ENCODE assay signal across 33 cellular contexts in genomic region chr10:43411536-43411935, GRCh38. TPM values are rescaled to one million over a fixed set of nuclear protein-coding genes. Genes with fewer than 3 reads are reported as not detected.
"Had no signal": no experiment of that assay in that cellular context is flagged by ENCODE, and none has a peak within 500 bp of the region (broad histone marks: within the 10 kb centered on the region; RNA-seq: fewer than 3 reads in every experiment).

No MANE protein-coding gene starts in this region.

- H3K27me3 Mint-ChIP-seq: dendritic cell treated with granulocyte-macrophage colony-stimulating factor and Interleukin-4, amounts not matched to agents 40 ng/mL and 50 ng/mL, for 4 days; naive B cell; natural killer cell treated with Interleukin-12 subunit alpha and Interleukin-12 subunit beta and Interleukin-15 and Interleukin-18, amount 100 ng/mL, for 72 hours; stimulated activated naive B cell treated with anti-CD40 and anti-IgM and Interleukin-4, amounts not matched to agents 10 μg/mL and 1 μg/mL and 100 μg/mL, for 72 hours; stimulated activated naive CD8-positive, alpha-beta T cell treated with anti-CD3 and anti-CD28 coated beads, Interleukin-15, Interleukin-2, amounts not matched to agents 100 ng/mL and 50 ng/mL, for 24 hours had no signal

- H3K9me3 ChIP-seq: colonic mucosa, gastroesophageal sphincter, heart left ventricle, mucosa of descending colon, prostate gland, suprapubic skin, vagina had no signal

- H3K27ac ChIP-seq: colonic mucosa, epithelial cell of prostate, foreskin keratinocyte, gastroesophageal sphincter, heart left ventricle, hepatocyte, neural progenitor cell, parathyroid adenoma, prostate gland, skin epidermis, suprapubic skin, vagina had no signal

- H3K36me3 Mint-ChIP-seq: mesothelial cell of epicardium; naive B cell; natural killer cell treated with Interleukin-12 subunit alpha and Interleukin-12 subunit beta and Interleukin-15 and Interleukin-18, amount 100 ng/mL, for 72 hours had no signal

- H3K27ac Mint-ChIP-seq: dendritic cell treated with granulocyte-macrophage colony-stimulating factor and Interleukin-4, amounts not matched to agents 40 ng/mL and 50 ng/mL, for 4 days; endodermal cell; mesothelial cell of epicardium; neural progenitor cell; stimulated activated naive B cell treated with anti-CD40 and anti-IgM and Interleukin-4, amounts not matched to agents 10 μg/mL and 1 μg/mL and 100 μg/mL, for 72 hours; stimulated activated naive CD8-positive, alpha-beta T cell treated with anti-CD3 and anti-CD28 coated beads, Interleukin-15, Interleukin-2, amounts not matched to agents 100 ng/mL and 50 ng/mL, for 24 hours had no signal

- H3K27me3 ChIP-seq: colonic mucosa, foreskin keratinocyte, gastroesophageal sphincter, heart left ventricle, hepatocyte, neural progenitor cell, suprapubic skin, vagina had no signal

- H3K4me3 ChIP-seq: colonic mucosa, gastroesophageal sphincter, heart left ventricle, hepatocyte, lung, mucosa of descending colon, neural progenitor cell, prostate gland, skin epidermis, suprapubic skin, vagina had no signal

- H3K9ac ChIP-seq: neural progenitor cell, parathyroid adenoma had no signal

- H3K4me2 ChIP-seq: hepatocyte, neural progenitor cell had no signal

- H2AFZ ChIP-seq: hepatocyte, neural progenitor cell, parathyroid adenoma had no signal

- H3K9me3 Mint-ChIP-seq: dendritic cell treated with granulocyte-macrophage colony-stimulating factor and Interleukin-4, amounts not matched to agents 40 ng/mL and 50 ng/mL, for 4 days; endodermal cell; mesothelial cell of epicardium; naive B cell; natural killer cell treated with Interleukin-12 subunit alpha and Interleukin-12 subunit beta and Interleukin-15 and Interleukin-18, amount 100 ng/mL, for 72 hours; stimulated activated naive B cell treated with anti-CD40 and anti-IgM and Interleukin-4, amounts not matched to agents 10 μg/mL and 1 μg/mL and 100 μg/mL, for 72 hours; stimulated activated naive CD8-positive, alpha-beta T cell treated with anti-CD3 and anti-CD28 coated beads, Interleukin-15, Interleukin-2, amounts not matched to agents 100 ng/mL and 50 ng/mL, for 24 hours had no signal

- H3K4me3 Mint-ChIP-seq: dendritic cell treated with granulocyte-macrophage colony-stimulating factor and Interleukin-4, amounts not matched to agents 40 ng/mL and 50 ng/mL, for 4 days; endodermal cell; mesothelial cell of epicardium; natural killer cell treated with Interleukin-12 subunit alpha and Interleukin-12 subunit beta and Interleukin-15 and Interleukin-18, amount 100 ng/mL, for 72 hours; neural progenitor cell; stimulated activated naive B cell treated with anti-CD40 and anti-IgM and Interleukin-4, amounts not matched to agents 10 μg/mL and 1 μg/mL and 100 μg/mL, for 72 hours; stimulated activated naive CD8-positive, alpha-beta T cell treated with anti-CD3 and anti-CD28 coated beads, Interleukin-15, Interleukin-2, amounts not matched to agents 100 ng/mL and 50 ng/mL, for 24 hours had no signal

- H3K4me1 ChIP-seq: colonic mucosa, foreskin keratinocyte, parathyroid adenoma, prostate gland had no signal

- DNase-seq: colonic mucosa; effector CD8-positive, alpha-beta T cell; endodermal cell; heart left ventricle; kidney; mesenchymal stem cell; mucosa of descending colon; naive B cell; right cardiac atrium; stimulated activated CD4-positive, alpha-beta T cell treated with anti-CD3 and anti-CD28 coated beads, Interleukin-15, amount 100 ng/mL, for 24 hours; stimulated activated CD4-positive, alpha-beta T cell treated with anti-CD3 and anti-CD28 coated beads, Interleukin-2, amount 100 ng/mL, for 48 hours; stimulated activated naive B cell treated with anti-CD40 and anti-IgM and Interleukin-4, amounts not matched to agents 10 μg/mL and 1 μg/mL and 100 μg/mL, for 72 hours; trophoblast cell had no signal

- H3K36me3 ChIP-seq: colonic mucosa, gastroesophageal sphincter, heart left ventricle, neural progenitor cell, prostate gland, suprapubic skin, vagina had no signal

RNA-seq across cellular contexts. Expression of gene FXYD4, which starts 40.1 kb away (rescaled TPM):
- total RNA-seq: esophagus mucosa; fibroblast of lung; foreskin keratinocyte; gastroesophageal sphincter; heart left ventricle; left lobe of liver; liver; mesothelial cell of epicardium; mucosa of descending colon; natural killer cell treated with Interleukin-12 subunit alpha and Interleukin-12 subunit beta and Interleukin-15 and Interleukin-18, amount 100 ng/mL, for 72 hours; osteoblast; prostate gland; right cardiac atrium; suprapubic skin; vagina had no signal
- polyA plus RNA-seq: fibroblast of lung, foreskin keratinocyte, liver, right cardiac atrium had no signal
